Comparison of ENCODE assay signal across 24 cellular contexts in genomic region chr15:28006116-28006911, GRCh38.
DNase-seq lines count a peak whose midpoint lies in the region; ATAC-seq and TF ChIP-seq lines count a peak whose summit lies in the region.
"Had no signal": no experiment of that assay in that cellular context is flagged by ENCODE, and none has a peak within 500 bp of the region (broad histone marks: within the 10 kb centered on the region; RNA-seq: fewer than 3 reads in every experiment).

No MANE protein-coding gene starts in this region.

- POLR2A ChIA-PET in activated CD8-positive, alpha-beta T cell treated with anti-CD3 and anti-CD28 coated beads, Interleukin-2, amount 10 ng/mL, durations not matched to agents 7 days and 5 days (lab: Charles Lee) = no interaction called here
- POLR2A ChIA-PET in activated CD8-positive, alpha-beta T cell treated with anti-CD3 and anti-CD28 coated beads for 36 hours (lab: Charles Lee) = no interaction called here

- no peaks in the 10 kb centered on the region for H3K4me1 Mint-ChIP-seq in activated CD8-positive, alpha-beta T cell treated with anti-CD3 and anti-CD28 coated beads, Interleukin-2, amount 10 ng/mL, durations not matched to agents 7 days and 5 days (ENCODE audit: low read depth)
- H3K4me1 Mint-ChIP-seq in activated CD8-positive, alpha-beta T cell treated with anti-CD3 and anti-CD28 coated beads for 36 hours (ENCODE audit: low read depth) = no peaks in the 10 kb centered on the region
- H3K4me1 Mint-ChIP-seq in T-helper 17 cell = no peaks in the 10 kb centered on the region
- H3K4me1 Mint-ChIP-seq: CD8-positive, alpha-beta memory T cell; GM23338 had no signal

- no peak for ATAC-seq in activated CD8-positive, alpha-beta T cell treated with anti-CD3 and anti-CD28 coated beads, Interleukin-2, amount 10 ng/mL, durations not matched to agents 7 days and 5 days
- ATAC-seq in activated CD8-positive, alpha-beta T cell treated with anti-CD3 and anti-CD28 coated beads for 36 hours = no peak
- ATAC-seq in T-helper 17 cell = no peak
- ATAC-seq: GM23338, HepG2, K562, Panc1 had no signal

- H3K27ac Mint-ChIP-seq in activated CD8-positive, alpha-beta T cell treated with anti-CD3 and anti-CD28 coated beads, Interleukin-2, amount 10 ng/mL, durations not matched to agents 7 days and 5 days = no peak overlapping the region
- H3K27ac Mint-ChIP-seq in activated CD8-positive, alpha-beta T cell treated with anti-CD3 and anti-CD28 coated beads for 36 hours = no peak overlapping the region
- no peak overlapping the region for H3K27ac Mint-ChIP-seq in T-helper 17 cell
- H3K27ac Mint-ChIP-seq: CD8-positive, alpha-beta memory T cell; GM23338 had no signal

- H3K4me3 ChIP-seq in epithelial cell of esophagus (ENCODE audit: low read length) = no peak overlapping the region
- H3K4me3 ChIP-seq: GM23338, HAP-1, K562, MG63 had no signal

- no peaks in the 10 kb centered on the region for H3K9me3 ChIP-seq in T-helper 17 cell (ENCODE audit: control insufficient read depth, low read length, poor library complexity, severe bottlenecking)
- H3K9me3 ChIP-seq: HAP-1, MG63 had no signal

- CTCF ChIA-PET in activated CD8-positive, alpha-beta T cell treated with anti-CD3 and anti-CD28 coated beads, Interleukin-2, amount 10 ng/mL, durations not matched to agents 7 days and 5 days (lab: Charles Lee) = no interaction called here
- CTCF ChIA-PET in activated CD8-positive, alpha-beta T cell treated with anti-CD3 and anti-CD28 coated beads for 36 hours (lab: Charles Lee) = no interaction called here

- H3K27me3 Mint-ChIP-seq in activated CD8-positive, alpha-beta T cell treated with anti-CD3 and anti-CD28 coated beads, Interleukin-2, amount 10 ng/mL, durations not matched to agents 7 days and 5 days (ENCODE audit: low read depth) = no peaks in the 10 kb centered on the region
- H3K27me3 Mint-ChIP-seq in activated CD8-positive, alpha-beta T cell treated with anti-CD3 and anti-CD28 coated beads for 36 hours = no peaks in the 10 kb centered on the region
- H3K27me3 Mint-ChIP-seq in T-helper 17 cell = no peaks in the 10 kb centered on the region
- H3K27me3 Mint-ChIP-seq: CD8-positive, alpha-beta memory T cell had no signal

- intact Hi-C loops in activated CD8-positive, alpha-beta T cell treated with anti-CD3 and anti-CD28 coated beads for 36 hours (cut with micrococcal nuclease) = loop anchor here (10.0 kb wide), 1 partner anchor 62 kb away; no protein-coding TSS in a partner anchor

- TF ChIP-seq CTCF in activated CD8-positive, alpha-beta T cell treated with anti-CD3 and anti-CD28 coated beads for 36 hours (IDR thresholded peaks at IDR 0.05) = no peak
- TF ChIP-seq CTCF in epithelial cell of esophagus (IDR thresholded peaks at IDR 0.05; ENCODE audit: insufficient read depth, low read depth, low read length, missing control alignments) (no peak), GM13976 (IDR thresholded peaks at IDR 0.05; ENCODE audit: borderline replicate concordance, control extremely low read depth, extremely low read depth, insufficient read depth, missing control alignments) (no peak)

- no peak overlapping the region for H3K4me3 Mint-ChIP-seq in activated CD8-positive, alpha-beta T cell treated with anti-CD3 and anti-CD28 coated beads, Interleukin-2, amount 10 ng/mL, durations not matched to agents 7 days and 5 days
- no peak overlapping the region for H3K4me3 Mint-ChIP-seq in activated CD8-positive, alpha-beta T cell treated with anti-CD3 and anti-CD28 coated beads for 36 hours
- H3K4me3 Mint-ChIP-seq in T-helper 17 cell = no peak overlapping the region
- H3K4me3 Mint-ChIP-seq: CD8-positive, alpha-beta memory T cell; GM23338 had no signal

- peak; percentile 7 for DNase-seq in activated CD8-positive, alpha-beta T cell treated with anti-CD3 and anti-CD28 coated beads, Interleukin-2, amount 10 ng/mL, durations not matched to agents 7 days and 5 days
- no peak for DNase-seq in activated CD8-positive, alpha-beta T cell treated with anti-CD3 and anti-CD28 coated beads for 36 hours
- DNase-seq in epithelial cell of esophagus (ENCODE audit: low read depth) (peak; percentile 19), putamen (ENCODE audit: low spot score) (peak; percentile 72), GM13976 (ENCODE audit: low spot score) (no peak), T-helper 17 cell (no peak), DMS53 (lab: John Stamatoyannopoulos, UW) (no peak)
- no peak for DNase-seq in stimulated activated CD4-positive, alpha-beta T cell treated with anti-CD3 and anti-CD28 coated beads, Interleukin-2, amount 100 ng/mL, for 24 hours
- DNase-seq: Calu3; CD8-positive, alpha-beta memory T cell; DMS153; MG63; NCI-H1092; NCI-H1436 treated with DMSO at 0.1 percent for 48 hours; NCI-H2081; NCI-H2171; NCI-H524 treated with DMSO at 0.1 percent for 48 hours; NCI-H82; SIG-M5 had no signal

- in situ Hi-C loops in GM13976 (cut with MboI; ENCODE audit: low sequenced_read_pairs, unreplicated experiment) = no loop called here

- no peaks in the 10 kb centered on the region for H3K9me3 Mint-ChIP-seq in activated CD8-positive, alpha-beta T cell treated with anti-CD3 and anti-CD28 coated beads, Interleukin-2, amount 10 ng/mL, durations not matched to agents 7 days and 5 days (ENCODE audit: insufficient read depth)
- peaks cover 2% of the 10 kb centered on the region for H3K9me3 Mint-ChIP-seq in activated CD8-positive, alpha-beta T cell treated with anti-CD3 and anti-CD28 coated beads for 36 hours

- no peaks in the 10 kb centered on the region for H3K36me3 Mint-ChIP-seq in activated CD8-positive, alpha-beta T cell treated with anti-CD3 and anti-CD28 coated beads, Interleukin-2, amount 10 ng/mL, durations not matched to agents 7 days and 5 days (ENCODE audit: low read depth)
- no peaks in the 10 kb centered on the region for H3K36me3 Mint-ChIP-seq in activated CD8-positive, alpha-beta T cell treated with anti-CD3 and anti-CD28 coated beads for 36 hours (ENCODE audit: low read depth)
- no peaks in the 10 kb centered on the region for H3K36me3 Mint-ChIP-seq in T-helper 17 cell (ENCODE audit: low read depth)
- H3K36me3 Mint-ChIP-seq: CD8-positive, alpha-beta memory T cell had no signal

Comparison
In these comparisons a context has a peak if more than half of its experiments do, and no peak if none do; other contexts are left out.
1. DNase-seq: peak in activated CD8-positive, alpha-beta T cell treated with anti-CD3 and anti-CD28 coated beads, Interleukin-2, amount 10 ng/mL, durations not matched to agents 7 days and 5 days (single experiment), epithelial cell of esophagus (single experiment) and putamen (single experiment); none in activated CD8-positive, alpha-beta T cell treated with anti-CD3 and anti-CD28 coated beads for 36 hours (single experiment), stimulated activated CD4-positive, alpha-beta T cell treated with anti-CD3 and anti-CD28 coated beads, Interleukin-2, amount 100 ng/mL, for 24 hours (0 of 2), GM13976 (single experiment), T-helper 17 cell (0 of 3) and DMS53 (single experiment).